In the genomic region with DNA sequence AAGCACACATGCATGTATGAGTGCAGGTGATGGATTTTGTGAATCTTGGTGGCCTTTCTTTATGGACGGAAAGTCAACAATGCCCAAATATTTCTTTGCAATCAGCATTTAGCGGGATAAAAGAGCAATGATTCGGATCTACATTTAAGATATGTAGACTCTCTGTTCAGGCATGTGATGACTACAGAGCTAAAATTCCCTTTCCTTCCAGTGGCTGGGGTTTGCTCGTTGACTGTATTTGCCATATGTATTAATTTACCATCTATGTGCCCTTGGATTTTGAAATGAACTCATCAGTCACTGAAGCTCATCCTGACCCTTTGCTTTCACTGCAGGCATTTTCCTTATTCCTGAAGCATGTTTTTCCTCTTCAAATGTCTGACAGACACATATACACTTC, we compare ENCODE assay signal across 1 cellular context.
TF ChIP-seq lines count a peak whose summit lies in the region.

No MANE protein-coding gene starts in this region.

TF ChIP-seq in HCT116, 20 proteins besides CTCF, POLR2A, EP300 and RAD21 (continued from another document):
- TF ChIP-seq SIN3A (IDR thresholded peaks at IDR 0.05; ENCODE audit: low read depth) (no peak), EZH2phosphoT487 (IDR thresholded peaks at IDR 0.05; ENCODE audit: borderline replicate concordance) (no peak)
TF ChIP-seq in HCT116: peak in this region for 0.
